ENCODE assay signal across 26 cellular contexts in genomic region chr10:24269476-24269875, GRCh38.
"Had no signal": no experiment of that assay in that cellular context is flagged by ENCODE, and none has a peak within 500 bp of the region (broad histone marks: within the 10 kb centered on the region; RNA-seq: fewer than 3 reads in every experiment).

No MANE protein-coding gene starts in this region.

- H3K9me3 Mint-ChIP-seq: central memory CD8-positive, alpha-beta T cell; stimulated activated naive CD8-positive, alpha-beta T cell treated with anti-CD3 and anti-CD28 coated beads, Interleukin-15, amount 100 ng/mL, for 72 hours had no signal

- H3K4me3 ChIP-seq: colonic mucosa, heart right ventricle, pancreas, right atrium auricular region, smooth muscle cell, suprapubic skin, transverse colon, vagina had no signal

- H3K4me2 ChIP-seq: smooth muscle cell had no signal

- H3K4me1 ChIP-seq: colonic mucosa, pancreas, transverse colon, vagina had no signal

- H3K27ac ChIP-seq: colonic mucosa, heart right ventricle, pancreas, right atrium auricular region, suprapubic skin, transverse colon, vagina had no signal

- H3K27me3 Mint-ChIP-seq: central memory CD8-positive, alpha-beta T cell; stimulated activated naive CD8-positive, alpha-beta T cell treated with anti-CD3 and anti-CD28 coated beads, Interleukin-15, amount 100 ng/mL, for 72 hours had no signal

- H3K9me3 ChIP-seq: colonic mucosa, heart right ventricle, pancreas, right atrium auricular region, suprapubic skin, transverse colon, vagina had no signal

- H3K4me3 Mint-ChIP-seq: central memory CD8-positive, alpha-beta T cell; naive thymus-derived CD8-positive, alpha-beta T cell; stimulated activated naive CD8-positive, alpha-beta T cell treated with anti-CD3 and anti-CD28 coated beads, Interleukin-15, amount 100 ng/mL, for 72 hours had no signal

- H3K36me3 ChIP-seq: colonic mucosa, pancreas, right atrium auricular region, suprapubic skin, transverse colon, vagina had no signal

- H3K27me3 ChIP-seq: colonic mucosa, heart right ventricle, pancreas, right atrium auricular region, suprapubic skin, transverse colon, vagina had no signal

- H3K36me3 Mint-ChIP-seq: naive thymus-derived CD8-positive, alpha-beta T cell had no signal

- DNase-seq: colonic mucosa; dermis blood vessel endothelial cell; effector memory CD4-positive, alpha-beta T cell; erythroblast; glutamatergic neuron; heart right ventricle; hippocampal formation; islet precursor cell; mesendoderm; midbrain; naive thymus-derived CD8-positive, alpha-beta T cell; pancreas; stimulated activated CD4-positive, alpha-beta T cell treated with anti-CD3 and anti-CD28 coated beads, Interleukin-12 subunit alpha, Interleukin-12 subunit beta, amount 100 ng/mL, for 4 hours; stimulated activated CD4-positive, alpha-beta T cell treated with anti-CD3 and anti-CD28 coated beads, Interleukin-1b, Interleukin-23, amount 100 ng/mL, for 48 hours; stimulated activated CD4-positive, alpha-beta T cell treated with anti-CD3 and anti-CD28 coated beads, Interleukin-4, amount 100 ng/mL, for 1 hour; stimulated activated CD8-positive, alpha-beta memory T cell treated with anti-CD3 and anti-CD28 coated beads, Interleukin-4, amount 100 ng/mL, for 48 hours; stimulated activated naive CD4-positive, alpha-beta T cell; stimulated activated naive CD8-positive, alpha-beta T cell treated with anti-CD3 and anti-CD28 coated beads, Interleukin-15, amount 100 ng/mL, for 72 hours; transverse colon had no signal

- H3K27ac Mint-ChIP-seq: naive thymus-derived CD8-positive, alpha-beta T cell; stimulated activated naive CD8-positive, alpha-beta T cell treated with anti-CD3 and anti-CD28 coated beads, Interleukin-15, amount 100 ng/mL, for 72 hours had no signal

- ATAC-seq: heart right ventricle; left lobe of liver; naive thymus-derived CD8-positive, alpha-beta T cell; pancreas; sciatic nerve; stimulated activated naive CD8-positive, alpha-beta T cell treated with anti-CD3 and anti-CD28 coated beads, Interleukin-15, amount 100 ng/mL, for 72 hours had no signal

- H3K4me1 Mint-ChIP-seq: central memory CD8-positive, alpha-beta T cell; naive thymus-derived CD8-positive, alpha-beta T cell; stimulated activated naive CD8-positive, alpha-beta T cell treated with anti-CD3 and anti-CD28 coated beads, Interleukin-15, amount 100 ng/mL, for 72 hours had no signal
